ENCODE assay signal across 31 cellular contexts in genomic region chr5:135472141-135472540, GRCh38. TPM values are rescaled to one million over a fixed set of nuclear protein-coding genes. Genes with fewer than 3 reads are reported as not detected.
"Had no signal": no experiment of that assay in that cellular context is flagged by ENCODE, and none has a peak within 500 bp of the region (broad histone marks: within the 10 kb centered on the region; RNA-seq: fewer than 3 reads in every experiment).

No MANE protein-coding gene starts in this region.

- FAIRE-seq: TTC549 had no signal

- DNase-seq: activated CD4-positive, alpha-beta T cell treated with anti-CD3 and anti-CD28 coated beads for 36 hours; activated CD4-positive, alpha-beta T cell treated with anti-CD3 and anti-CD28 coated beads, Interleukin-2, amount 10 ng/mL, durations not matched to agents 7 days and 5 days; activated CD4-positive, alpha-beta T cell treated with anti-CD3 and anti-CD28 coated beads, Interleukin-2, amount 50 U/mL, for 48 hours; activated CD8-positive, alpha-beta T cell treated with anti-CD3 and anti-CD28 coated beads, Interleukin-2, amount 10 ng/mL, durations not matched to agents 7 days and 5 days; activated naive CD4-positive, alpha-beta T cell; activated naive CD4-positive, alpha-beta T cell treated with anti-CD3 and anti-CD28 coated beads, Interleukin-2, amount 50 U/mL, for 16 hours; activated naive CD8-positive, alpha-beta T cell treated with anti-CD3 and anti-CD28 coated beads for 36 hours; activated T-cell treated with anti-CD3 and anti-CD28 coated beads, Interleukin-2, amount 50 U/mL, for 24 hours; amniotic stem cell; Kasumi-1; KG1; MG63; NCI-H1048; NCI-H1436 treated with DMSO at 0.1 percent for 48 hours; NCI-H1694 treated with DMSO at 0.1 percent for 48 hours; NCI-H2029; NCI-H345; NCI-H524 treated with DMSO at 0.1 percent for 48 hours; SIG-M5; SW 1271; T-helper 1 cell; T-helper 2 cell; T-helper 9 cell had no signal

- H3K27me3 ChIP-seq: ascending aorta, MG63 had no signal

- H3K36me3 ChIP-seq: ascending aorta, cardiac muscle cell, MG63 had no signal

- H3K36me3 Mint-ChIP-seq: activated naive CD8-positive, alpha-beta T cell treated with anti-CD3 and anti-CD28 coated beads for 36 hours had no signal

- H3K4me1 ChIP-seq: ascending aorta had no signal

- H3K4me1 Mint-ChIP-seq: activated CD4-positive, alpha-beta T cell treated with anti-CD3 and anti-CD28 coated beads for 36 hours; activated CD4-positive, alpha-beta T cell treated with anti-CD3 and anti-CD28 coated beads, Interleukin-2, amount 10 ng/mL, durations not matched to agents 7 days and 5 days; activated naive CD8-positive, alpha-beta T cell treated with anti-CD3 and anti-CD28 coated beads for 36 hours had no signal

- H3K27ac Mint-ChIP-seq: activated CD4-positive, alpha-beta T cell treated with anti-CD3 and anti-CD28 coated beads for 36 hours; activated CD4-positive, alpha-beta T cell treated with anti-CD3 and anti-CD28 coated beads, Interleukin-2, amount 10 ng/mL, durations not matched to agents 7 days and 5 days; activated CD8-positive, alpha-beta T cell treated with anti-CD3 and anti-CD28 coated beads, Interleukin-2, amount 10 ng/mL, durations not matched to agents 7 days and 5 days; activated naive CD8-positive, alpha-beta T cell treated with anti-CD3 and anti-CD28 coated beads for 36 hours; activated T-cell treated with anti-CD3 and anti-CD28 coated beads, Interleukin-2, amount 50 U/mL, for 24 hours; activated T-helper 2 cell treated with anti-CD3 and anti-CD28 coated beads, Interferon-gamma antibody, Interleukin-2, Interleukin-4, amounts not matched to agents 10 μg/mL and 5 μg/mL and 100 μg/mL, durations not matched to agents 14 hours and 24 hours and 36 hours had no signal

- H3K9me3 ChIP-seq: ascending aorta, MG63 had no signal

- H3K9me3 Mint-ChIP-seq: activated CD4-positive, alpha-beta T cell treated with anti-CD3 and anti-CD28 coated beads, Interleukin-2, amount 10 ng/mL, durations not matched to agents 7 days and 5 days; activated naive CD8-positive, alpha-beta T cell treated with anti-CD3 and anti-CD28 coated beads for 36 hours; activated T-cell treated with anti-CD3 and anti-CD28 coated beads, Interleukin-2, amount 50 U/mL, for 24 hours; activated T-helper 2 cell treated with anti-CD3 and anti-CD28 coated beads, Interferon-gamma antibody, Interleukin-2, Interleukin-4, amounts not matched to agents 10 μg/mL and 5 μg/mL and 100 μg/mL, durations not matched to agents 14 hours and 24 hours and 36 hours had no signal

- ATAC-seq: activated CD4-positive, alpha-beta T cell treated with anti-CD3 and anti-CD28 coated beads for 36 hours; activated CD4-positive, CD25-positive, alpha-beta regulatory T cell treated with anti-CD3 and anti-CD28 coated beads, Interleukin-2, amount 50 U/mL, for 24 hours; activated CD8-positive, alpha-beta T cell treated with anti-CD3 and anti-CD28 coated beads, Interleukin-2, amount 10 ng/mL, durations not matched to agents 7 days and 5 days; Panc1 had no signal

- H3K4me3 ChIP-seq: ascending aorta, cardiac muscle cell, MG63 had no signal

- H3K27ac ChIP-seq: ascending aorta, cardiac muscle cell had no signal

- H3K4me3 Mint-ChIP-seq: activated CD4-positive, alpha-beta T cell treated with anti-CD3 and anti-CD28 coated beads for 36 hours; activated CD4-positive, alpha-beta T cell treated with anti-CD3 and anti-CD28 coated beads, Interleukin-2, amount 10 ng/mL, durations not matched to agents 7 days and 5 days; activated CD8-positive, alpha-beta T cell treated with anti-CD3 and anti-CD28 coated beads, Interleukin-2, amount 10 ng/mL, durations not matched to agents 7 days and 5 days; activated naive CD8-positive, alpha-beta T cell treated with anti-CD3 and anti-CD28 coated beads for 36 hours; activated T-cell treated with anti-CD3 and anti-CD28 coated beads, Interleukin-2, amount 50 U/mL, for 24 hours had no signal

RNA-seq across cellular contexts. Expression of gene TIFAB, which starts 20.0 kb away (rescaled TPM):
- total RNA-seq: activated CD4-positive, alpha-beta T cell treated with anti-CD3 and anti-CD28 coated beads for 36 hours; activated CD4-positive, alpha-beta T cell treated with anti-CD3 and anti-CD28 coated beads, Interleukin-2, amount 10 ng/mL, durations not matched to agents 7 days and 5 days; activated CD8-positive, alpha-beta T cell treated with anti-CD3 and anti-CD28 coated beads, Interleukin-2, amount 10 ng/mL, durations not matched to agents 7 days and 5 days; activated naive CD8-positive, alpha-beta T cell treated with anti-CD3 and anti-CD28 coated beads for 36 hours; activated T-helper 2 cell treated with anti-CD3 and anti-CD28 coated beads, Interferon-gamma antibody, Interleukin-2, Interleukin-4, amounts not matched to agents 10 μg/mL and 5 μg/mL and 100 μg/mL, durations not matched to agents 14 hours and 24 hours and 36 hours; ascending aorta; cardiac muscle cell; NCI-H460; RPMI7951 had no signal
- polyA plus RNA-seq: cardiac muscle cell had no signal

RNA-seq across cellular contexts. Expression of gene DCANP1, which starts 25.0 kb away (rescaled TPM):
- total RNA-seq: activated CD4-positive, alpha-beta T cell treated with anti-CD3 and anti-CD28 coated beads for 36 hours; activated CD4-positive, alpha-beta T cell treated with anti-CD3 and anti-CD28 coated beads, Interleukin-2, amount 10 ng/mL, durations not matched to agents 7 days and 5 days; activated CD8-positive, alpha-beta T cell treated with anti-CD3 and anti-CD28 coated beads, Interleukin-2, amount 10 ng/mL, durations not matched to agents 7 days and 5 days; activated naive CD8-positive, alpha-beta T cell treated with anti-CD3 and anti-CD28 coated beads for 36 hours; activated T-helper 2 cell treated with anti-CD3 and anti-CD28 coated beads, Interferon-gamma antibody, Interleukin-2, Interleukin-4, amounts not matched to agents 10 μg/mL and 5 μg/mL and 100 μg/mL, durations not matched to agents 14 hours and 24 hours and 36 hours; ascending aorta; cardiac muscle cell; NCI-H460; RPMI7951 had no signal
- polyA plus RNA-seq: cardiac muscle cell had no signal
